ENCODE assay signal across 1 cellular context in the genomic region with DNA sequence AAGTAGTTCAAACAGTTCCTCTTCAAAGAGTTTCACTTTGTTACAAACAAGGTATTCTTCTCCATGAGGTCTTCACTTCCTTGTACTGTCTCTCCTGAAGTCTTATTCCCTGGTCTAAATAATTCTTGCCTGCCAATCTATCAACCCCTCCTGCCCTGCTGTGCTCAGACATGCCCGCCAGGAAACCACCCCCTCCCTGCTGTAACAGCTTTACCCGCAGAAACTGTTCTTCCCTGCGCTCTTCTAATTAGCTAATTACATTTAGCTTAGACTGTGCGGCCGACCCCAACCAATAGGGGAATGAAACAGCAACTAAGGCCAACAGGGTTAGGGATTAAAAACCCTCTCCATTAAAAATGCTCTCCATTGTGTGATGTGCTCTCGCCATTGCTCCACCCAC.
TF ChIP-seq lines count a peak whose summit lies in the region.

No MANE protein-coding gene starts in this region.

TF ChIP-seq in GM23338, 12 proteins besides CTCF, POLR2A, EP300 and RAD21 (continued from another document):
- TF ChIP-seq, protein P1, sequence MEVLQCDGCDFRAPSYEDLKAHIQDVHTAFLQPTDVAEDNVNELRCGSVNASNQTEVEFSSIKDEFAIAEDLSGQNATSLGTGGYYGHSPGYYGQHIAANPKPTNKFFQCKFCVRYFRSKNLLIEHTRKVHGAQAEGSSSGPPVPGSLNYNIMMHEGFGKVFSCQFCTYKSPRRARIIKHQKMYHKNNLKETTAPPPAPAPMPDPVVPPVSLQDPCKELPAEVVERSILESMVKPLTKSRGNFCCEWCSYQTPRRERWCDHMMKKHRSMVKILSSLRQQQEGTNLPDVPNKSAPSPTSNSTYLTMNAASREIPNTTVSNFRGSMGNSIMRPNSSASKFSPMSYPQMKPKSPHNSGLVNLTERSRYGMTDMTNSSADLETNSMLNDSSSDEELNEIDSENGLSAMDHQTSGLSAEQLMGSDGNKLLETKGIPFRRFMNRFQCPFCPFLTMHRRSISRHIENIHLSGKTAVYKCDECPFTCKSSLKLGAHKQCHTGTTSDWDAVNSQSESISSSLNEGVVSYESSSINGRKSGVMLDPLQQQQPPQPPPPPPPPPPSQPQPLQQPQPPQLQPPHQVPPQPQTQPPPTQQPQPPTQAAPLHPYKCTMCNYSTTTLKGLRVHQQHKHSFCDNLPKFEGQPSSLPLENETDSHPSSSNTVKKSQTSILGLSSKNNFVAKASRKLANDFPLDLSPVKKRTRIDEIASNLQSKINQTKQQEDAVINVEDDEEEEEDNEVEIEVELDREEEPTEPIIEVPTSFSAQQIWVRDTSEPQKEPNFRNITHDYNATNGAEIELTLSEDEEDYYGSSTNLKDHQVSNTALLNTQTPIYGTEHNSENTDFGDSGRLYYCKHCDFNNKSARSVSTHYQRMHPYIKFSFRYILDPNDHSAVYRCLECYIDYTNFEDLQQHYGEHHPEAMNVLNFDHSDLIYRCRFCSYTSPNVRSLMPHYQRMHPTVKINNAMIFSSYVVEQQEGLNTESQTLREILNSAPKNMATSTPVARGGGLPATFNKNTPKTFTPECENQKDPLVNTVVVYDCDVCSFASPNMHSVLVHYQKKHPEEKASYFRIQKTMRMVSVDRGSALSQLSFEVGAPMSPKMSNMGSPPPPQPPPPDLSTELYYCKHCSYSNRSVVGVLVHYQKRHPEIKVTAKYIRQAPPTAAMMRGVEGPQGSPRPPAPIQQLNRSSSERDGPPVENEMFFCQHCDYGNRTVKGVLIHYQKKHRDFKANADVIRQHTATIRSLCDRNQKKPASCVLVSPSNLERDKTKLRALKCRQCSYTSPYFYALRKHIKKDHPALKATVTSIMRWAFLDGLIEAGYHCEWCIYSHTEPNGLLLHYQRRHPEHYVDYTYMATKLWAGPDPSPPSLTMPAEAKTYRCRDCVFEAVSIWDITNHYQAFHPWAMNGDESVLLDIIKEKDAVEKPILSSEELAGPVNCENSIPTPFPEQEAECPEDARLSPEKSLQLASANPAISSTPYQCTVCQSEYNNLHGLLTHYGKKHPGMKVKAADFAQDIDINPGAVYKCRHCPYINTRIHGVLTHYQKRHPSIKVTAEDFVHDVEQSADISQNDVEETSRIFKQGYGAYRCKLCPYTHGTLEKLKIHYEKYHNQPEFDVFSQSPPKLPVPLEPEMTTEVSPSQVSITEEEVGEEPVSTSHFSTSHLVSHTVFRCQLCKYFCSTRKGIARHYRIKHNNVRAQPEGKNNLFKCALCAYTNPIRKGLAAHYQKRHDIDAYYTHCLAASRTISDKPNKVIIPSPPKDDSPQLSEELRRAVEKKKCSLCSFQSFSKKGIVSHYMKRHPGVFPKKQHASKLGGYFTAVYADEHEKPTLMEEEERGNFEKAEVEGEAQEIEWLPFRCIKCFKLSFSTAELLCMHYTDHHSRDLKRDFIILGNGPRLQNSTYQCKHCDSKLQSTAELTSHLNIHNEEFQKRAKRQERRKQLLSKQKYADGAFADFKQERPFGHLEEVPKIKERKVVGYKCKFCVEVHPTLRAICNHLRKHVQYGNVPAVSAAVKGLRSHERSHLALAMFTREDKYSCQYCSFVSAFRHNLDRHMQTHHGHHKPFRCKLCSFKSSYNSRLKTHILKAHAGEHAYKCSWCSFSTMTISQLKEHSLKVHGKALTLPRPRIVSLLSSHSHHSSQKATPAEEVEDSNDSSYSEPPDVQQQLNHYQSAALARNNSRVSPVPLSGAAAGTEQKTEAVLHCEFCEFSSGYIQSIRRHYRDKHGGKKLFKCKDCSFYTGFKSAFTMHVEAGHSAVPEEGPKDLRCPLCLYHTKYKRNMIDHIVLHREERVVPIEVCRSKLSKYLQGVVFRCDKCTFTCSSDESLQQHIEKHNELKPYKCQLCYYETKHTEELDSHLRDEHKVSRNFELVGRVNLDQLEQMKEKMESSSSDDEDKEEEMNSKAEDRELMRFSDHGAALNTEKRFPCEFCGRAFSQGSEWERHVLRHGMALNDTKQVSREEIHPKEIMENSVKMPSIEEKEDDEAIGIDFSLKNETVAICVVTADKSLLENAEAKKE (CRISPR knock-in tag; IDR thresholded peaks at IDR 0.05): no peak
- TF ChIP-seq, protein P2, sequence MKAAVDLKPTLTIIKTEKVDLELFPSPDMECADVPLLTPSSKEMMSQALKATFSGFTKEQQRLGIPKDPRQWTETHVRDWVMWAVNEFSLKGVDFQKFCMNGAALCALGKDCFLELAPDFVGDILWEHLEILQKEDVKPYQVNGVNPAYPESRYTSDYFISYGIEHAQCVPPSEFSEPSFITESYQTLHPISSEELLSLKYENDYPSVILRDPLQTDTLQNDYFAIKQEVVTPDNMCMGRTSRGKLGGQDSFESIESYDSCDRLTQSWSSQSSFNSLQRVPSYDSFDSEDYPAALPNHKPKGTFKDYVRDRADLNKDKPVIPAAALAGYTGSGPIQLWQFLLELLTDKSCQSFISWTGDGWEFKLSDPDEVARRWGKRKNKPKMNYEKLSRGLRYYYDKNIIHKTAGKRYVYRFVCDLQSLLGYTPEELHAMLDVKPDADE (IDR thresholded peaks at IDR 0.05): no peak
- TF ChIP-seq CREB1 (CRISPR knock-in tag; IDR thresholded peaks at IDR 0.05; ENCODE audit: low read depth) (no peak), EZH2phosphoT487 (IDR thresholded peaks at IDR 0.05; ENCODE audit: unreplicated experiment) (no peak), POLR2AphosphoS5 (IDR thresholded peaks at IDR 0.05; ENCODE audit: low read depth) (no peak), ZNF114 (CRISPR knock-in tag; IDR thresholded peaks at IDR 0.05) (no peak), STAT1 (IDR thresholded peaks at IDR 0.05; ENCODE audit: unreplicated experiment) (no peak)
- TF ChIP-seq, protein P3, sequence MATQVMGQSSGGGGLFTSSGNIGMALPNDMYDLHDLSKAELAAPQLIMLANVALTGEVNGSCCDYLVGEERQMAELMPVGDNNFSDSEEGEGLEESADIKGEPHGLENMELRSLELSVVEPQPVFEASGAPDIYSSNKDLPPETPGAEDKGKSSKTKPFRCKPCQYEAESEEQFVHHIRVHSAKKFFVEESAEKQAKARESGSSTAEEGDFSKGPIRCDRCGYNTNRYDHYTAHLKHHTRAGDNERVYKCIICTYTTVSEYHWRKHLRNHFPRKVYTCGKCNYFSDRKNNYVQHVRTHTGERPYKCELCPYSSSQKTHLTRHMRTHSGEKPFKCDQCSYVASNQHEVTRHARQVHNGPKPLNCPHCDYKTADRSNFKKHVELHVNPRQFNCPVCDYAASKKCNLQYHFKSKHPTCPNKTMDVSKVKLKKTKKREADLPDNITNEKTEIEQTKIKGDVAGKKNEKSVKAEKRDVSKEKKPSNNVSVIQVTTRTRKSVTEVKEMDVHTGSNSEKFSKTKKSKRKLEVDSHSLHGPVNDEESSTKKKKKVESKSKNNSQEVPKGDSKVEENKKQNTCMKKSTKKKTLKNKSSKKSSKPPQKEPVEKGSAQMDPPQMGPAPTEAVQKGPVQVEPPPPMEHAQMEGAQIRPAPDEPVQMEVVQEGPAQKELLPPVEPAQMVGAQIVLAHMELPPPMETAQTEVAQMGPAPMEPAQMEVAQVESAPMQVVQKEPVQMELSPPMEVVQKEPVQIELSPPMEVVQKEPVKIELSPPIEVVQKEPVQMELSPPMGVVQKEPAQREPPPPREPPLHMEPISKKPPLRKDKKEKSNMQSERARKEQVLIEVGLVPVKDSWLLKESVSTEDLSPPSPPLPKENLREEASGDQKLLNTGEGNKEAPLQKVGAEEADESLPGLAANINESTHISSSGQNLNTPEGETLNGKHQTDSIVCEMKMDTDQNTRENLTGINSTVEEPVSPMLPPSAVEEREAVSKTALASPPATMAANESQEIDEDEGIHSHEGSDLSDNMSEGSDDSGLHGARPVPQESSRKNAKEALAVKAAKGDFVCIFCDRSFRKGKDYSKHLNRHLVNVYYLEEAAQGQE (IDR thresholded peaks at IDR 0.05; ENCODE audit: unreplicated experiment): no peak
